In the genomic region with DNA sequence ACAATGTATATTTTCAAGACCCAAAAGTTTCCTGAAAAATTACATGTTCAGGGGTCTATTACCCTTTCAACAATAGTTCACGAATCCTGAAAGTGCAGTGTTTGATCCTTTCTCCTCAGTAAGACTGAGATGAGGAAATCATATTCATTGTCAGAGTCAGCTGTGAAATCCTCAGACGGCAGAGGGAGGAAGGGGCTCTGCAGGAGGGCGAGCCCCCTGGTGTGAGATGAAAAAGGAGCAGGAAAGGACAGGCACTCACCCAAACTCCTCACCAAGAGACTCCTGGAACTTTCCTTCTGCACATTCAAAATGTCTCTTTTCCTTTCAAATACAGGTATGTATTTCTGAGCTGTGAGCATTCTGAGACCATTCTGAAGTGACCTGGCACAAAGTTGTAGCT, we compare ENCODE assay signal across 28 cellular contexts.
"Had no signal": no experiment of that assay in that cellular context is flagged by ENCODE, and none has a peak within 500 bp of the region (broad histone marks: within the 10 kb centered on the region; RNA-seq: fewer than 3 reads in every experiment).

No MANE protein-coding gene starts in this region.

- H3K36me3 ChIP-seq: ascending aorta had no signal

- ATAC-seq: activated CD4-positive, alpha-beta T cell treated with anti-CD3 and anti-CD28 coated beads for 36 hours; activated CD4-positive, CD25-positive, alpha-beta regulatory T cell treated with anti-CD3 and anti-CD28 coated beads, Interleukin-2, amount 50 U/mL, for 24 hours; activated CD8-positive, alpha-beta memory T cell treated with anti-CD3 and anti-CD28 coated beads, Interleukin-2, amount 10 ng/mL, durations not matched to agents 7 days and 5 days; activated CD8-positive, alpha-beta T cell treated with anti-CD3 and anti-CD28 coated beads, Interleukin-2, amount 10 ng/mL, durations not matched to agents 7 days and 5 days; activated naive CD8-positive, alpha-beta T cell treated with anti-CD3 and anti-CD28 coated beads, Interleukin-2, amount 50 U/mL, for 24 hours had no signal

- H3K4me3 ChIP-seq: ascending aorta had no signal

- H3K27me3 ChIP-seq: ascending aorta had no signal

- DNase-seq: activated CD4-positive, alpha-beta memory T cell treated with anti-CD3 and anti-CD28 coated beads, Interleukin-2, amount 10 ng/mL, durations not matched to agents 7 days and 5 days; activated CD4-positive, alpha-beta T cell treated with anti-CD3 and anti-CD28 coated beads for 1 hour; activated CD4-positive, alpha-beta T cell treated with anti-CD3 and anti-CD28 coated beads for 36 hours; activated CD4-positive, alpha-beta T cell treated with anti-CD3 and anti-CD28 coated beads for 48 hours; activated CD4-positive, alpha-beta T cell treated with anti-CD3 and anti-CD28 coated beads, Interleukin-2, amount 10 ng/mL, durations not matched to agents 7 days and 5 days; activated CD4-positive, alpha-beta T cell treated with anti-CD3 and anti-CD28 coated beads, Interleukin-2, amount 50 U/mL, for 48 hours; activated CD4-positive, CD25-positive, alpha-beta regulatory T cell; activated CD8-positive, alpha-beta memory T cell treated with anti-CD3 and anti-CD28 coated beads for 24 hours; activated CD8-positive, alpha-beta memory T cell treated with anti-CD3 and anti-CD28 coated beads, Interleukin-2, amount 10 ng/mL, durations not matched to agents 7 days and 5 days; activated CD8-positive, alpha-beta memory T cell treated with anti-CD3 and anti-CD28 coated beads, Interleukin-2, amount 50 U/mL, for 48 hours; activated CD8-positive, alpha-beta T cell treated with anti-CD3 and anti-CD28 coated beads, Interleukin-2, amount 10 ng/mL, durations not matched to agents 7 days and 5 days; activated effector memory CD4-positive, alpha-beta T cell treated with Interleukin-2 at 50 U/mL for 16 hours; activated gamma-delta T cell; activated naive CD4-positive, alpha-beta T cell treated with anti-CD3 and anti-CD28 coated beads, Interleukin-2, amount 10 ng/mL, durations not matched to agents 7 days and 5 days; activated naive CD4-positive, alpha-beta T cell treated with Interleukin-2 at 50 U/mL for 16 hours; activated naive CD8-positive, alpha-beta T cell treated with anti-CD3 and anti-CD28 coated beads, Interleukin-2, amount 10 ng/mL, durations not matched to agents 7 days and 5 days; activated naive CD8-positive, alpha-beta T cell treated with anti-CD3 and anti-CD28 coated beads, Interleukin-2, amount 50 U/mL, for 24 hours; activated T-cell treated with anti-CD3 and anti-CD28 coated beads, Interleukin-2, amount 50 U/mL, for 24 hours; activated T-cell treated with anti-CD3 and anti-CD28 coated beads, Interleukin-2, amount 50 U/mL, for 48 hours; amygdala; anterior cingulate cortex; central memory CD4-positive, alpha-beta T cell; T-helper 2 cell; T-helper 9 cell had no signal

- FAIRE-seq: colon, TTC549 had no signal
